In the genomic region with DNA sequence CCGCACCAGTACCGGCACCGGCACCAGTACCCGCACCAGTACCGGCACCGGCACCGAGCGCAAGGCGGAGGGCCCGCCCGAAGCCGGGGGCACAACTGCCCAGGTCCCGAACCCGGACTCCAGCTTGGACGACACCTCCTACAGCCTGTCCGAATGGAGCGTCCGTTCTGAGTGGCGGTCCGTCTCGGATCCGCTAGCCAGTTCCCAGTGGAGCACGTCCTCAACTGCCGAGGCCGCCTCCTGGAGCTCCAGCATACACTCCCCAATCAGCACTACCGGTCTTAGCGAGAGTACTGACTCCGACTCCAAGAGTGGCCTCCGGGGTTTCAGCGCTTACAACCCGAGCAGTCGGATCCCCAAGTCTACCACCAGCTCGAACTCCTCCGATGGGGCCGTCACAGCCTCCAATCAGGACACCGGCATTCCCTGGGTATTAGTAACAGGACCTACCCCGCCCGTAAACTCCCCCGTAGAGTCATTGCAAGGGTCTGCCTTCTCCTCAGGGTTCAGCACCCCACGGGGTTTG, we compare ENCODE assay signal across 8 cellular contexts. TPM values are rescaled to one million over a fixed set of nuclear protein-coding genes. Genes with fewer than 3 reads are reported as not detected.
DNase-seq lines count a peak whose midpoint lies in the region; ATAC-seq and TF ChIP-seq lines count a peak whose summit lies in the region.

No MANE protein-coding gene starts in this region.

- BruUV-seq in Panc1 (replicated peaks; lab: Mats Ljungman, UMichigan), result no TSS peak

- H3K36me3 ChIP-seq in ACC112 (ENCODE audit: insufficient read depth, low read length) (no peaks in the 10 kb centered on the region), Panc1 (ENCODE audit: control insufficient read depth, insufficient read depth, low read length) (no peaks in the 10 kb centered on the region; the same call in 1 of the 2 replicates), ascending aorta (no peaks in the 10 kb centered on the region), hepatocyte (replicated peaks; ENCODE audit: insufficient read depth, low read depth) (no peaks in the 10 kb centered on the region)

- POLR2A ChIA-PET in Panc1 (lab: Charles Lee), result no interaction called here

- H3K4me1 ChIP-seq in ACC112 (ENCODE audit: control insufficient read depth, insufficient read depth, low read length, unreplicated experiment), result peaks cover 3% of the 10 kb centered on the region
- no peaks in the 10 kb centered on the region for H3K4me1 ChIP-seq in Panc1 (ENCODE audit: control insufficient read depth, insufficient read depth, low read length)
- H3K4me1 ChIP-seq in ascending aorta, result no peaks in the 10 kb centered on the region
- H3K4me1 ChIP-seq in hepatocyte (ENCODE audit: insufficient read depth), result no peaks in the 10 kb centered on the region

- peak overlapping the region; percentile 93 for H3K27ac ChIP-seq in ACC112 (ENCODE audit: low read depth, low read length)
- no peak overlapping the region for H3K27ac ChIP-seq in Panc1 (ENCODE audit: low read length)
- peak overlapping the region; percentile 87 to 88 for H3K27ac ChIP-seq in ascending aorta
- H3K27ac ChIP-seq in hepatocyte, result peak overlapping the region; percentile 88

- WGBS in hepatocyte (ENCODE audit: low lambda C conversion rate, missing lambda C conversion rate), result 50% methylated on average over 39 of the region's 40 CpGs

- in situ Hi-C loops in Panc1 (cut with HindIII; ENCODE audit: low pct_unique_long_range_greater_than_20kb, low sequenced_read_pairs), result no loop called here

- intact Hi-C loops in Panc1 (cut with micrococcal nuclease; ENCODE audit: unreplicated experiment) (no loop called here), ascending aorta (cut with DNase I) (loop anchor here (2.0 kb wide), 2 partner anchors 54 to 92 kb away; no protein-coding TSS in a partner anchor), posterior vena cava (cut with DNase I) (loop anchor here in 1 of 2 donors (10.0 kb wide), 1 partner anchor 90 kb away; no protein-coding TSS in a partner anchor)

- H3K4me3 ChIP-seq in ACC112 (ENCODE audit: low read depth, low read length) (peak overlapping the region; percentile 97), Panc1 (ENCODE audit: low read depth in 2 of 2, low read length in 2 of 2) (peak overlapping the region; percentile 39 to 63), ascending aorta (peak overlapping the region; percentile 52 to 83), hepatocyte (peak overlapping the region; percentile 60)

- ATAC-seq in GM19395 (IDR thresholded peaks at IDR 0.05; ENCODE audit: unreplicated experiment) (peak; percentile 26), Panc1 (peak; percentile 73), GM21619 (IDR thresholded peaks at IDR 0.05; ENCODE audit: unreplicated experiment) (no peak), HG03108 (IDR thresholded peaks at IDR 0.05; ENCODE audit: unreplicated experiment) (no peak)

- no peaks in the 10 kb centered on the region for H3K27me3 ChIP-seq in ACC112 (ENCODE audit: insufficient read depth, low read length)
- H3K27me3 ChIP-seq in Panc1 (ENCODE audit: control insufficient read depth, insufficient read depth, low read length), result no peaks in the 10 kb centered on the region
- no peaks in the 10 kb centered on the region for H3K27me3 ChIP-seq in ascending aorta
- no peaks in the 10 kb centered on the region for H3K27me3 ChIP-seq in hepatocyte

- CTCF ChIA-PET in Panc1 (lab: Charles Lee), result no interaction called here

- peak overlapping the region; percentile 73 for H2AFZ ChIP-seq in ACC112 (ENCODE audit: low read length, unreplicated experiment)
- H2AFZ ChIP-seq in hepatocyte, result peak overlapping the region; percentile 62

- TF ChIP-seq CTCF in Panc1 (IDR thresholded peaks at IDR 0.05), result no peak
- no peak for TF ChIP-seq CTCF in ascending aorta (IDR thresholded peaks at IDR 0.05)
- no peak for TF ChIP-seq CTCF in hepatocyte (IDR thresholded peaks at IDR 0.05; ENCODE audit: poor library complexity)

- no peaks in the 10 kb centered on the region for H4K20me1 ChIP-seq in hepatocyte (ENCODE audit: insufficient read depth, poor library complexity, severe bottlenecking)

- no peaks in the 10 kb centered on the region for H3K9me2 ChIP-seq in hepatocyte (replicated peaks; ENCODE audit: insufficient read depth)

- H3K4me2 ChIP-seq in hepatocyte, result peak overlapping the region; percentile 91

- peaks cover 27% of the 10 kb centered on the region for H3K79me2 ChIP-seq in ACC112 (ENCODE audit: control insufficient read depth, insufficient read depth, low read length, unreplicated experiment)
- H3K79me2 ChIP-seq in hepatocyte, result peaks cover 34% of the 10 kb centered on the region

- DNase-seq in Panc1 (ENCODE audit: low read depth, low spot score) (no peak), ascending aorta (ENCODE audit: low spot score in 2 of 2) (peak in 1 of 2 donors; percentile 67), hepatocyte (ENCODE audit: low spot score) (peak; percentile 57), posterior vena cava (ENCODE audit: low spot score) (peak; percentile 85)

- H3K9me3 ChIP-seq in Panc1 (ENCODE audit: control insufficient read depth, insufficient read depth, low read depth, low read length) (no peaks in the 10 kb centered on the region), ascending aorta (no peaks in the 10 kb centered on the region), hepatocyte (ENCODE audit: low read depth) (no peaks in the 10 kb centered on the region)

RNA-seq across cellular contexts. Expression of a gene that starts 0.9 kb away (rescaled TPM):
- total RNA-seq in Panc1 (2021; ENCODE audit: unreplicated experiment), result 0.23 TPM
- 0.16 TPM for polyA plus RNA-seq in Panc1 (2012; ENCODE audit: insufficient read length)
- 93.6 TPM for total RNA-seq in ascending aorta
- 110 and 126 TPM in 2 replicates for total RNA-seq in hepatocyte
- 43.1 and 54.0 TPM in 2 replicates for polyA plus RNA-seq in hepatocyte
- total RNA-seq in posterior vena cava, result 10 to 100 TPM; 57.3 to 90.5 TPM

Comparison
In these comparisons a context has a peak if more than half of its experiments do, and no peak if none do; other contexts are left out.
1. ATAC-seq: peak in GM19395 (single experiment) and Panc1 (single experiment); none in GM21619 (single experiment) and HG03108 (single experiment).
2. RNA of a gene that starts 0.9 kb away (total RNA-seq): 110 to 126 TPM in hepatocyte, 93.6 TPM in ascending aorta (single experiment) and 57.3 to 90.5 TPM in posterior vena cava; 0.23 TPM in Panc1 (single experiment); every median in the first group is over 10 times any median in the second.
3. Peak in every context shown above with its lines, with median percentiles within 50 percentile points of each other: H3K4me3 ChIP-seq.